1 cellular context compared by ENCODE assay signal in the genomic region with DNA sequence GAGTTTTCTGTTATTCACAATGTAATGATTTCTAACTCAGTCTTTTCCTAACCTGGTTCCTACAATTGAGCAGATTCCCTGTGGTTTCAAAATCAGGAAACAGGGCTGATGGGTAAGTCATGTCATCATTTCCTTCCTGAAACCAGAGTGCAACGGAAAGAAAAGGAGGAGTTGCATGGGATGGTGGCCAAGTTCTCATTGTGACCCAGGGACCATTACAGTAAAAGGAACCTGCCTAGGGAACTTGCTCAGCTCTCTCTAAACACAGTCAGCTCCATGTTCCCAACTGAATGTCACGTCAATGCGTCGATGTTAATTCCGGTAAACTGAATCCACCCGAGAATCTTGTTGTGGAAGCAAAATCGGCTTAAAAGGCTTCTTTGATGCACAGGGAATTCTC.
TF ChIP-seq lines count a peak whose summit lies in the region.

No MANE protein-coding gene starts in this region.

TF ChIP-seq in HCT116, 20 proteins besides CTCF, POLR2A, EP300 and RAD21 (continued from another document):
- TF ChIP-seq, protein P1, sequence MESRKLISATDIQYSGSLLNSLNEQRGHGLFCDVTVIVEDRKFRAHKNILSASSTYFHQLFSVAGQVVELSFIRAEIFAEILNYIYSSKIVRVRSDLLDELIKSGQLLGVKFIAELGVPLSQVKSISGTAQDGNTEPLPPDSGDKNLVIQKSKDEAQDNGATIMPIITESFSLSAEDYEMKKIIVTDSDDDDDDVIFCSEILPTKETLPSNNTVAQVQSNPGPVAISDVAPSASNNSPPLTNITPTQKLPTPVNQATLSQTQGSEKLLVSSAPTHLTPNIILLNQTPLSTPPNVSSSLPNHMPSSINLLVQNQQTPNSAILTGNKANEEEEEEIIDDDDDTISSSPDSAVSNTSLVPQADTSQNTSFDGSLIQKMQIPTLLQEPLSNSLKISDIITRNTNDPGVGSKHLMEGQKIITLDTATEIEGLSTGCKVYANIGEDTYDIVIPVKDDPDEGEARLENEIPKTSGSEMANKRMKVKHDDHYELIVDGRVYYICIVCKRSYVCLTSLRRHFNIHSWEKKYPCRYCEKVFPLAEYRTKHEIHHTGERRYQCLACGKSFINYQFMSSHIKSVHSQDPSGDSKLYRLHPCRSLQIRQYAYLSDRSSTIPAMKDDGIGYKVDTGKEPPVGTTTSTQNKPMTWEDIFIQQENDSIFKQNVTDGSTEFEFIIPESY (IDR thresholded peaks at IDR 0.05; ENCODE audit: extremely low read depth, insufficient replicate concordance, low read length) = no peak
- TF ChIP-seq, protein P2, sequence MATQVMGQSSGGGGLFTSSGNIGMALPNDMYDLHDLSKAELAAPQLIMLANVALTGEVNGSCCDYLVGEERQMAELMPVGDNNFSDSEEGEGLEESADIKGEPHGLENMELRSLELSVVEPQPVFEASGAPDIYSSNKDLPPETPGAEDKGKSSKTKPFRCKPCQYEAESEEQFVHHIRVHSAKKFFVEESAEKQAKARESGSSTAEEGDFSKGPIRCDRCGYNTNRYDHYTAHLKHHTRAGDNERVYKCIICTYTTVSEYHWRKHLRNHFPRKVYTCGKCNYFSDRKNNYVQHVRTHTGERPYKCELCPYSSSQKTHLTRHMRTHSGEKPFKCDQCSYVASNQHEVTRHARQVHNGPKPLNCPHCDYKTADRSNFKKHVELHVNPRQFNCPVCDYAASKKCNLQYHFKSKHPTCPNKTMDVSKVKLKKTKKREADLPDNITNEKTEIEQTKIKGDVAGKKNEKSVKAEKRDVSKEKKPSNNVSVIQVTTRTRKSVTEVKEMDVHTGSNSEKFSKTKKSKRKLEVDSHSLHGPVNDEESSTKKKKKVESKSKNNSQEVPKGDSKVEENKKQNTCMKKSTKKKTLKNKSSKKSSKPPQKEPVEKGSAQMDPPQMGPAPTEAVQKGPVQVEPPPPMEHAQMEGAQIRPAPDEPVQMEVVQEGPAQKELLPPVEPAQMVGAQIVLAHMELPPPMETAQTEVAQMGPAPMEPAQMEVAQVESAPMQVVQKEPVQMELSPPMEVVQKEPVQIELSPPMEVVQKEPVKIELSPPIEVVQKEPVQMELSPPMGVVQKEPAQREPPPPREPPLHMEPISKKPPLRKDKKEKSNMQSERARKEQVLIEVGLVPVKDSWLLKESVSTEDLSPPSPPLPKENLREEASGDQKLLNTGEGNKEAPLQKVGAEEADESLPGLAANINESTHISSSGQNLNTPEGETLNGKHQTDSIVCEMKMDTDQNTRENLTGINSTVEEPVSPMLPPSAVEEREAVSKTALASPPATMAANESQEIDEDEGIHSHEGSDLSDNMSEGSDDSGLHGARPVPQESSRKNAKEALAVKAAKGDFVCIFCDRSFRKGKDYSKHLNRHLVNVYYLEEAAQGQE (IDR thresholded peaks at IDR 0.05; ENCODE audit: low read depth) = no peak
- TF ChIP-seq YY1 (IDR thresholded peaks at IDR 0.05; ENCODE audit: extremely low read depth, insufficient replicate concordance, low read depth, low read length) (no peak), TCF7L2 (IDR thresholded peaks at IDR 0.05; ENCODE audit: borderline replicate concordance, extremely low read depth, insufficient read depth, insufficient read length) (no peak), SP1 (IDR thresholded peaks at IDR 0.05; ENCODE audit: low read depth) (no peak), EGR1 (IDR thresholded peaks at IDR 0.05; ENCODE audit: low read depth) (no peak), CBX3 (IDR thresholded peaks at IDR 0.05; ENCODE audit: low read depth) (no peak)
- TF ChIP-seq, protein P3, sequence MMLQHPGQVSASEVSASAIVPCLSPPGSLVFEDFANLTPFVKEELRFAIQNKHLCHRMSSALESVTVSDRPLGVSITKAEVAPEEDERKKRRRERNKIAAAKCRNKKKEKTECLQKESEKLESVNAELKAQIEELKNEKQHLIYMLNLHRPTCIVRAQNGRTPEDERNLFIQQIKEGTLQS (IDR thresholded peaks at IDR 0.05) = no peak
TF ChIP-seq in HCT116: peak in this region for 0.
